1 cellular context compared by ENCODE assay signal in the genomic region with DNA sequence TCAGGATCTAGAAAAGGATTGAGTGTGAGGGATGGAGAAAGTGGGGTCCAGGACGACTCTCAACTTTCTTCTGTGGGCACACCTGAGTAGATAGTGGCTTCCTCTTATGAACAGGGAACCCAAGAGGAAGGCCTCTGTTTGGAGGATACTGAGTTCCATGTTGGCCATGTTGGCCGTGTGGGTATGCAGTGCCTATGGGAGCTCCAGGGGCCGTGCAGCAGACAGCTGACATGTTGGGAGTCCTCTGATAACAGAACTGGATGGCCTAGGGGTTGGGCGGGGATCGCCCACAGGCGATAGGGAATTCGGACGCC.
TF ChIP-seq lines count a peak whose summit lies in the region.

No MANE protein-coding gene starts in this region.

TF ChIP-seq in IMR-90, 13 proteins besides CTCF, POLR2A, EP300 and RAD21 (continued from another document):
- no peak for TF ChIP-seq CEBPB (IDR thresholded peaks at IDR 0.05; ENCODE audit: low read depth, low read length)
